Comparison of ENCODE assay signal across 13 cellular contexts in the genomic region with DNA sequence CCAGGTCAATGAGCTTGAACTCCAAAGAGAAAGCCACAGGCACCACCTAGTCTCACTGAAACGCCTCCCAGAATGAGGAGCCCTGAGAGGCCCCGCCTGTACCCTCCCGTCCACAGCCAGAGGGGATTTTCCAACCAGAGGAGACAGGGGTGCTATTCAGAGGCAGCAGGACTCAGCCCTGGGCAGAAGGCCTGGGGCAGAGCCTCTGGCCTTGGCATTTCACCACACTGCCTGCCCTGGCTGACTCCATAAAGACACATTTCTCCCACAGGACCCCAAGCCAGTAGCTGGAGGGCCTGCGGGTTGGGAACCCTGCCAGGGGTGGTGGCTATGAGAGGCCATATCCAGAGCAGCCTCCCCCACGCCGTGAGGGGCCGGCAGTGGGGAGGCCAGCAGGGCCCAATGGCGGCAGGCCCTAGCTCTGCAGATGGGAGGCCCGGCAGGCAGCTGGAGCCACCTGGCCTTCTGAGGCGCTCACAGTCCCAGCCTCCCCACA.
A peak's percentile ranks its signal among the peaks of the same experiment; 100 is the strongest.
DNase-seq lines count a peak whose midpoint lies in the region; ATAC-seq and TF ChIP-seq lines count a peak whose summit lies in the region.
"Had no signal": no experiment of that assay in that cellular context is flagged by ENCODE, and none has a peak within 500 bp of the region (broad histone marks: within the 10 kb centered on the region; RNA-seq: fewer than 3 reads in every experiment).

No MANE protein-coding gene starts in this region.

- H3K27me3 Mint-ChIP-seq in activated T-cell treated with anti-CD3 and anti-CD28 coated beads, Interleukin-2, amount 50 U/mL, for 72 hours (ENCODE audit: low read depth): no peaks in the 10 kb centered on the region
- no peaks in the 10 kb centered on the region for H3K27me3 Mint-ChIP-seq in CD4-positive, alpha-beta T cell

- no peak overlapping the region for H3K23ac ChIP-seq in mesenchymal stem cell (ENCODE audit: low read length in 2 of 2)

- H3K4ac ChIP-seq in mesenchymal stem cell (ENCODE audit: low read depth in 1 of 2, low read length in 2 of 2): no peak overlapping the region

- no peak for TF ChIP-seq EP300 in upper lobe of left lung (IDR thresholded peaks at IDR 0.05)
- TF ChIP-seq EP300 in suprapubic skin (IDR thresholded peaks at IDR 0.05): no peak

- no peak overlapping the region for H2BK120ac ChIP-seq in mesenchymal stem cell (ENCODE audit: low read depth, low read length)

- no peak overlapping the region for H3K27ac Mint-ChIP-seq in activated T-cell treated with anti-CD3 and anti-CD28 coated beads, Interleukin-2, amount 50 U/mL, for 72 hours
- no peak overlapping the region for H3K27ac Mint-ChIP-seq in CD4-positive, alpha-beta T cell
- H3K27ac Mint-ChIP-seq: mesothelial cell of epicardium had no signal

- H3K79me1 ChIP-seq in mesenchymal stem cell (replicated peaks; ENCODE audit: low read length, poor library complexity, severe bottlenecking): no peaks in the 10 kb centered on the region

- H3K9me3 Mint-ChIP-seq in activated T-cell treated with anti-CD3 and anti-CD28 coated beads, Interleukin-2, amount 50 U/mL, for 72 hours: no peaks in the 10 kb centered on the region
- no peaks in the 10 kb centered on the region for H3K9me3 Mint-ChIP-seq in CD4-positive, alpha-beta T cell
- H3K9me3 Mint-ChIP-seq: activated naive CD4-positive, alpha-beta T cell treated with anti-CD3 and anti-CD28 coated beads, Interleukin-2, amount 50 U/mL, for 72 hours had no signal

- H3K4me2 ChIP-seq in mesenchymal stem cell (ENCODE audit: low read length, poor library complexity, severe bottlenecking): no peak overlapping the region
- H3K4me2 ChIP-seq: PC-9 had no signal

- H3K4me3 Mint-ChIP-seq in activated T-cell treated with anti-CD3 and anti-CD28 coated beads, Interleukin-2, amount 50 U/mL, for 72 hours: no peak overlapping the region
- no peak overlapping the region for H3K4me3 Mint-ChIP-seq in CD4-positive, alpha-beta T cell
- H3K4me3 Mint-ChIP-seq: mesothelial cell of epicardium, WTC11 had no signal

- H2BK15ac ChIP-seq in mesenchymal stem cell (ENCODE audit: low read depth, poor library complexity, severe bottlenecking): no peak overlapping the region

- H3K18ac ChIP-seq in mesenchymal stem cell (ENCODE audit: low read depth in 1 of 2, low read length in 2 of 2): no peak overlapping the region

- H3K9ac ChIP-seq in mesenchymal stem cell (ENCODE audit: low read length): no peak overlapping the region

- H3K36me3 Mint-ChIP-seq in activated T-cell treated with anti-CD3 and anti-CD28 coated beads, Interleukin-2, amount 50 U/mL, for 72 hours (ENCODE audit: insufficient read depth in 2 of 2): peaks cover 1 to 3% of the 10 kb centered on the region in 2 donors
- H3K36me3 Mint-ChIP-seq in CD4-positive, alpha-beta T cell (ENCODE audit: low read depth): peaks cover 54% of the 10 kb centered on the region
- H3K36me3 Mint-ChIP-seq: activated naive CD4-positive, alpha-beta T cell treated with anti-CD3 and anti-CD28 coated beads, Interleukin-2, amount 50 U/mL, for 72 hours had no signal

- no peak for DNase-seq in activated T-cell treated with anti-CD3 and anti-CD28 coated beads, Interleukin-2, amount 50 U/mL, for 72 hours
- no peak for DNase-seq in activated T-cell treated with anti-CD3 and anti-CD28 coated beads, Interleukin-2, amount 50 U/mL, for 1 hour
- DNase-seq in coronary artery (ENCODE audit: low spot score) (no peak), mesenchymal stem cell (peak; percentile 43), upper lobe of left lung (peak in 1 of 2 donors; percentile 80), suprapubic skin (ENCODE audit: low spot score in 2 of 2) (no peak), ureter (ENCODE audit: low spot score) (no peak)
- DNase-seq in CD4-positive, alpha-beta T cell: no peak
- DNase-seq: NCI-H1436 treated with DMSO at 0.1 percent for 48 hours had no signal

- H3K27me3 ChIP-seq in mesenchymal stem cell (ENCODE audit: control insufficient read depth in 1 of 2, insufficient read depth in 1 of 2, low read length in 2 of 2) (peaks cover 0 to 21% of the 10 kb centered on the region in 2 experiments), upper lobe of left lung (no peaks in the 10 kb centered on the region), suprapubic skin (no peaks in the 10 kb centered on the region)
- no peaks in the 10 kb centered on the region for H3K27me3 ChIP-seq in CD4-positive, alpha-beta T cell (ENCODE audit: control insufficient read depth, insufficient read depth, low read length)

- H3K4me1 ChIP-seq in mesenchymal stem cell (ENCODE audit: control insufficient read depth, insufficient read depth, low read depth, low read length) (peaks cover 15% of the 10 kb centered on the region), upper lobe of left lung (peaks cover 0 to 7% (median 0%) of the 10 kb centered on the region in 4 donors), suprapubic skin (no peaks in the 10 kb centered on the region)

- CTCF ChIA-PET in CD4-positive, alpha-beta T cell (lab: Charles Lee): interaction anchor here (1.2 kb wide), 1 partner anchor 236 kb away, joined by 5 read pairs; no protein-coding TSS in a partner anchor

- 81% methylated on average over 10 of the region's 10 CpGs for WGBS in mesenchymal stem cell
- WGBS in upper lobe of left lung, 2 donors: 65 to 66% methylated on average over 2 to 10 of the region's 10 CpGs
- 88% methylated on average over 3 of the region's 10 CpGs for WGBS in suprapubic skin

- no peak overlapping the region for H3K4me3 ChIP-seq in coronary artery
- H3K4me3 ChIP-seq in mesenchymal stem cell (ENCODE audit: insufficient read depth in 1 of 2, low read depth in 1 of 2, low read length in 2 of 2): no peak overlapping the region
- H3K4me3 ChIP-seq in upper lobe of left lung: no peak overlapping the region
- H3K4me3 ChIP-seq in suprapubic skin: no peak overlapping the region
- H3K4me3 ChIP-seq: PC-9 had no signal

- H3K14ac ChIP-seq in mesenchymal stem cell (ENCODE audit: low read length in 2 of 2): no peak overlapping the region

- peak; percentile 12 to 16 for ATAC-seq in activated T-cell treated with anti-CD3 and anti-CD28 coated beads, Interleukin-2, amount 50 U/mL, for 72 hours (replicated peaks in 1 of 2)
- ATAC-seq in upper lobe of left lung (ENCODE audit: low FRiP score in 2 of 2): peak; percentile 15 to 47
- ATAC-seq in CD4-positive, alpha-beta T cell (ENCODE audit: poor library complexity): no peak
- ATAC-seq: WTC11 had no signal

- intact Hi-C loops in CD4-positive, alpha-beta T cell (cut with DNase I, micrococcal nuclease): no loop called here

- no peak for TF ChIP-seq POLR2A in upper lobe of left lung (IDR thresholded peaks at IDR 0.05)
- TF ChIP-seq POLR2A in suprapubic skin (IDR thresholded peaks at IDR 0.05): no peak

- no peak overlapping the region for H4K91ac ChIP-seq in mesenchymal stem cell (ENCODE audit: low read length)

- H3K4me1 Mint-ChIP-seq in activated T-cell treated with anti-CD3 and anti-CD28 coated beads, Interleukin-2, amount 50 U/mL, for 72 hours (ENCODE audit: low read depth): peaks cover 8% of the 10 kb centered on the region
- no peaks in the 10 kb centered on the region for H3K4me1 Mint-ChIP-seq in CD4-positive, alpha-beta T cell (ENCODE audit: low read depth)
- H3K4me1 Mint-ChIP-seq: WTC11 had no signal

- no peak overlapping the region for H2AK5ac ChIP-seq in mesenchymal stem cell (ENCODE audit: low read length, severe bottlenecking)

- H3K9me3 ChIP-seq in mesenchymal stem cell (ENCODE audit: control insufficient read depth, low read length) (peaks cover 7% of the 10 kb centered on the region), upper lobe of left lung (no peaks in the 10 kb centered on the region), suprapubic skin (no peaks in the 10 kb centered on the region)
- no peaks in the 10 kb centered on the region for H3K9me3 ChIP-seq in CD4-positive, alpha-beta T cell (ENCODE audit: control insufficient read depth, low read length)

- POLR2A ChIA-PET in CD4-positive, alpha-beta T cell (lab: Charles Lee): no interaction called here

- H2BK12ac ChIP-seq in mesenchymal stem cell (ENCODE audit: low read length in 2 of 2): no peak overlapping the region

- H3K27ac ChIP-seq in coronary artery (peak overlapping the region; percentile 77), mesenchymal stem cell (ENCODE audit: low read length, poor library complexity, severe bottlenecking) (no peak overlapping the region), upper lobe of left lung (peak overlapping the region in 3 of 4 donors; percentile 25 to 55 (median 30)), suprapubic skin (no peak overlapping the region)
- H3K27ac ChIP-seq in CD4-positive, alpha-beta T cell (ENCODE audit: low read depth, low read length): no peak overlapping the region
- H3K27ac ChIP-seq: PC-9 had no signal

- no peak overlapping the region for H2BK5ac ChIP-seq in mesenchymal stem cell (ENCODE audit: low read depth, low read length, poor library complexity, severe bottlenecking)

- H3K36me3 ChIP-seq in mesenchymal stem cell (ENCODE audit: control insufficient read depth in 1 of 2, insufficient read depth in 2 of 2, low read depth in 1 of 2, low read length in 2 of 2) (peaks cover 0 to 9% of the 10 kb centered on the region in 2 experiments), upper lobe of left lung (peaks cover 0 to 45% (median 15%) of the 10 kb centered on the region in 4 donors), suprapubic skin (no peaks in the 10 kb centered on the region)

- H2AFZ ChIP-seq in mesenchymal stem cell (ENCODE audit: low read depth, low read length): no peak overlapping the region
- H2AFZ ChIP-seq: PC-9 had no signal

- no peak overlapping the region for H4K8ac ChIP-seq in mesenchymal stem cell (ENCODE audit: low read length)

- TF ChIP-seq CTCF in coronary artery (IDR thresholded peaks at IDR 0.05) (no peak), upper lobe of left lung (IDR thresholded peaks at IDR 0.05) (no peak), suprapubic skin (IDR thresholded peaks at IDR 0.05) (no peak)
- no peak for TF ChIP-seq CTCF in CD4-positive, alpha-beta T cell (IDR thresholded peaks at IDR 0.05)

Comparison
In these comparisons a context has a peak if more than half of its experiments do, and no peak if none do; other contexts are left out.
1. H3K27ac ChIP-seq: peak in coronary artery (2 of 2) and upper lobe of left lung (3 of 4); none in mesenchymal stem cell (single experiment), CD4-positive, alpha-beta T cell (single experiment) and suprapubic skin (single experiment).